1 cellular context compared by ENCODE assay signal in the genomic region with DNA sequence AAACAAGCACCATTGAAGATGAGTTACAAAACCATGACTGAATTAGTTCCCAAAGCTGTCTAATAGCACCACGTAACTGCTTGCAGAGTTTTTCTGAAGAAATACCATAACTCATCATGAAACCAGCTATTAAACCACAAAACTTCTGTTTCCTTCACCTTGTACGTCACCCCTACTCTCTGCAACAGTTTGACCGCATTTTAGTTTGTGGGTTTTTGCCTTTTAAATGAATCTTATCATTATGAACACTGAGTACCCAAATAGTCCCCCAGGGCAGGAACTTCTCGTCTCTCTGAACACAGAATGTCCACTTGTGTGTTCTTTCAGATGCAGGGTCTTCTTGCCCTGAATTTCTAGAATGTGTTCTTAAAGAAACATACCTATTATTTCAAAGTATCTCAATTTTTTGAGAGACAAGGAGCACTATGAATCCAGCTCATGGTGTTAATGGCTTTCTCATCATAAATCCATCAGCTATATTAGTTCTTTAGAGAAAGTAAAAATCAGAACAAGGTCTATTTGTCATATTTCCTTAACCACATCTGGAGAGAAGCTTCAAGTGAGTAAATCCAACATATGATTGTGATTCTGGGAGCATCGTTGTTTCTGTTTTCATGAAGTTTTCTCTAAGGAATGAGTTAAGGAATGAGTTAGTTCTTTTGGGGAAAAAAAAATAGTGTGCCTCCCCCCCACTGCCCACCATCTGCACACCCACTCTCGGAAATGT.
TF ChIP-seq lines count a peak whose summit lies in the region.

No MANE protein-coding gene starts in this region.

TF ChIP-seq in GM12878, 131 proteins besides CTCF, POLR2A, EP300 and RAD21 (continued from another document):
- peak; percentile 98 for TF ChIP-seq BCL11A (IDR thresholded peaks at IDR 0.05; ENCODE audit: low read depth, low read length)
- TF ChIP-seq, protein P1, sequence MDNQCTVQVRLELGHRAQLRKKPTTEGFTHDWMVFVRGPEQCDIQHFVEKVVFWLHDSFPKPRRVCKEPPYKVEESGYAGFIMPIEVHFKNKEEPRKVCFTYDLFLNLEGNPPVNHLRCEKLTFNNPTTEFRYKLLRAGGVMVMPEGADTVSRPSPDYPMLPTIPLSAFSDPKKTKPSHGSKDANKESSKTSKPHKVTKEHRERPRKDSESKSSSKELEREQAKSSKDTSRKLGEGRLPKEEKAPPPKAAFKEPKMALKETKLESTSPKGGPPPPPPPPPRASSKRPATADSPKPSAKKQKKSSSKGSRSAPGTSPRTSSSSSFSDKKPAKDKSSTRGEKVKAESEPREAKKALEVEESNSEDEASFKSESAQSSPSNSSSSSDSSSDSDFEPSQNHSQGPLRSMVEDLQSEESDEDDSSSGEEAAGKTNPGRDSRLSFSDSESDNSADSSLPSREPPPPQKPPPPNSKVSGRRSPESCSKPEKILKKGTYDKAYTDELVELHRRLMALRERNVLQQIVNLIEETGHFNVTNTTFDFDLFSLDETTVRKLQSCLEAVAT (IDR thresholded peaks at IDR 0.05) = peak; percentile 90
- TF ChIP-seq, protein P2, sequence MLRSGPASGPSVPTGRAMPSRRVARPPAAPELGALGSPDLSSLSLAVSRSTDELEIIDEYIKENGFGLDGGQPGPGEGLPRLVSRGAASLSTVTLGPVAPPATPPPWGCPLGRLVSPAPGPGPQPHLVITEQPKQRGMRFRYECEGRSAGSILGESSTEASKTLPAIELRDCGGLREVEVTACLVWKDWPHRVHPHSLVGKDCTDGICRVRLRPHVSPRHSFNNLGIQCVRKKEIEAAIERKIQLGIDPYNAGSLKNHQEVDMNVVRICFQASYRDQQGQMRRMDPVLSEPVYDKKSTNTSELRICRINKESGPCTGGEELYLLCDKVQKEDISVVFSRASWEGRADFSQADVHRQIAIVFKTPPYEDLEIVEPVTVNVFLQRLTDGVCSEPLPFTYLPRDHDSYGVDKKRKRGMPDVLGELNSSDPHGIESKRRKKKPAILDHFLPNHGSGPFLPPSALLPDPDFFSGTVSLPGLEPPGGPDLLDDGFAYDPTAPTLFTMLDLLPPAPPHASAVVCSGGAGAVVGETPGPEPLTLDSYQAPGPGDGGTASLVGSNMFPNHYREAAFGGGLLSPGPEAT (IDR thresholded peaks at IDR 0.05; ENCODE audit: low read depth) = peak; percentile 29; the same call in 1 of the 2 replicates
- TF ChIP-seq IKZF1 (conservative IDR thresholded peaks at IDR 0.05) = peak; percentile 70
- no peak for TF ChIP-seq WRNIP1 (IDR thresholded peaks at IDR 0.05; ENCODE audit: borderline replicate concordance, low read depth, low read length)
- TF ChIP-seq RBBP5 (conservative IDR thresholded peaks at IDR 0.05) = no peak
- peak; percentile 34; the same call in 1 of the 2 replicates for TF ChIP-seq ZNF384 (IDR thresholded peaks at IDR 0.05; ENCODE audit: borderline replicate concordance, low read depth, low read length)
- peak; percentile 75; the same call in 1 of the 2 replicates for TF ChIP-seq STAT3 (IDR thresholded peaks at IDR 0.05; ENCODE audit: low read depth, low read length)
- TF ChIP-seq EED (IDR thresholded peaks at IDR 0.05; ENCODE audit: low read depth) = peak; percentile 80
- TF ChIP-seq POU2F2 (IDR thresholded peaks at IDR 0.05; ENCODE audit: borderline replicate concordance, low read depth, low read length) = peak; percentile 85
- 0 out of 2 replicates have a peak, but pooled peaks have one; percentile 61 for TF ChIP-seq CBX5 (IDR thresholded peaks at IDR 0.05; ENCODE audit: low read depth)
- TF ChIP-seq, protein P3, sequence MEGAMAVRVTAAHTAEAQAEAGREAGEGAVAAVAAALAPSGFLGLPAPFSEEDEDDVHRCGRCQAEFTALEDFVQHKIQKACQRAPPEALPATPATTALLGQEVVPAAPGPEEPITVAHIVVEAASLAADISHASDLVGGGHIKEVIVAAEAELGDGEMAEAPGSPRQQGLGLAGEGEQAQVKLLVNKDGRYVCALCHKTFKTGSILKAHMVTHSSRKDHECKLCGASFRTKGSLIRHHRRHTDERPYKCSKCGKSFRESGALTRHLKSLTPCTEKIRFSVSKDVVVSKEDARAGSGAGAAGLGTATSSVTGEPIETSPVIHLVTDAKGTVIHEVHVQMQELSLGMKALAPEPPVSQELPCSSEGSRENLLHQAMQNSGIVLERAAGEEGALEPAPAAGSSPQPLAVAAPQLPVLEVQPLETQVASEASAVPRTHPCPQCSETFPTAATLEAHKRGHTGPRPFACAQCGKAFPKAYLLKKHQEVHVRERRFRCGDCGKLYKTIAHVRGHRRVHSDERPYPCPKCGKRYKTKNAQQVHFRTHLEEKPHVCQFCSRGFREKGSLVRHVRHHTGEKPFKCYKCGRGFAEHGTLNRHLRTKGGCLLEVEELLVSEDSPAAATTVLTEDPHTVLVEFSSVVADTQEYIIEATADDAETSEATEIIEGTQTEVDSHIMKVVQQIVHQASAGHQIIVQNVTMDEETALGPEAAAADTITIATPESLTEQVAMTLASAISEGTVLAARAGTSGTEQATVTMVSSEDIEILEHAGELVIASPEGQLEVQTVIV (IDR thresholded peaks at IDR 0.05; ENCODE audit: borderline replicate concordance, partially characterized antibody) = no peak
- TF ChIP-seq RCOR1 (conservative IDR thresholded peaks at IDR 0.05; ENCODE audit: low read depth, low read length) = 0 out of 2 replicates have a peak, but pooled peaks have one; percentile 56
- peak; percentile 73; the same call in 1 of the 2 replicates for TF ChIP-seq TBL1XR1 (IDR thresholded peaks at IDR 0.05; ENCODE audit: low read depth, low read length)
- TF ChIP-seq MXI1 (IDR thresholded peaks at IDR 0.05; ENCODE audit: low read depth, low read length) = 0 out of 2 replicates have a peak, but pooled peaks have one; percentile 33
- no peak for TF ChIP-seq RB1 (IDR thresholded peaks at IDR 0.05; ENCODE audit: borderline replicate concordance)
- TF ChIP-seq SREBF1 (IDR thresholded peaks at IDR 0.05; ENCODE audit: low read length) = peak; percentile 21; the same call in 1 of the 2 replicates
- TF ChIP-seq FOXK2 (IDR thresholded peaks at IDR 0.05) = no peak
- peak; percentile 63; the same call in 1 of the 2 replicates for TF ChIP-seq GABPA (IDR thresholded peaks at IDR 0.05; ENCODE audit: low read depth)
- TF ChIP-seq, protein P4, sequence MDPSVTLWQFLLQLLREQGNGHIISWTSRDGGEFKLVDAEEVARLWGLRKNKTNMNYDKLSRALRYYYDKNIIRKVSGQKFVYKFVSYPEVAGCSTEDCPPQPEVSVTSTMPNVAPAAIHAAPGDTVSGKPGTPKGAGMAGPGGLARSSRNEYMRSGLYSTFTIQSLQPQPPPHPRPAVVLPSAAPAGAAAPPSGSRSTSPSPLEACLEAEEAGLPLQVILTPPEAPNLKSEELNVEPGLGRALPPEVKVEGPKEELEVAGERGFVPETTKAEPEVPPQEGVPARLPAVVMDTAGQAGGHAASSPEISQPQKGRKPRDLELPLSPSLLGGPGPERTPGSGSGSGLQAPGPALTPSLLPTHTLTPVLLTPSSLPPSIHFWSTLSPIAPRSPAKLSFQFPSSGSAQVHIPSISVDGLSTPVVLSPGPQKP (IDR thresholded peaks at IDR 0.05; ENCODE audit: low read depth, low read length) = no peak
- TF ChIP-seq CREM (IDR thresholded peaks at IDR 0.05; ENCODE audit: low read depth) = peak; percentile 96
- TF ChIP-seq IRF4 (IDR thresholded peaks at IDR 0.05; ENCODE audit: low read depth, low read length) = peak; percentile 89; the same call in 1 of the 2 replicates
- TF ChIP-seq BHLHE40 (IDR thresholded peaks at IDR 0.05; ENCODE audit: borderline replicate concordance in 1 of 2, low read depth in 2 of 2, low read length in 1 of 2) = peak; percentile 36 to 39; a peak in 3 of 4 replicates
- TF ChIP-seq PAX5 (IDR thresholded peaks at IDR 0.05; ENCODE audit: borderline replicate concordance, low read depth, low read length) = peak; percentile 93
- peak; percentile 90 for TF ChIP-seq MTA2 (IDR thresholded peaks at IDR 0.05; ENCODE audit: low read depth)
- peak; percentile 87 for TF ChIP-seq ZNF217 (IDR thresholded peaks at IDR 0.05)
- no peak for TF ChIP-seq PAX8 (IDR thresholded peaks at IDR 0.05)
- TF ChIP-seq SIX5 (IDR thresholded peaks at IDR 0.05; ENCODE audit: low read depth, low read length, severe bottlenecking) = no peak
- peak; percentile 92 for TF ChIP-seq JUNB (IDR thresholded peaks at IDR 0.05)
- TF ChIP-seq, protein P5, sequence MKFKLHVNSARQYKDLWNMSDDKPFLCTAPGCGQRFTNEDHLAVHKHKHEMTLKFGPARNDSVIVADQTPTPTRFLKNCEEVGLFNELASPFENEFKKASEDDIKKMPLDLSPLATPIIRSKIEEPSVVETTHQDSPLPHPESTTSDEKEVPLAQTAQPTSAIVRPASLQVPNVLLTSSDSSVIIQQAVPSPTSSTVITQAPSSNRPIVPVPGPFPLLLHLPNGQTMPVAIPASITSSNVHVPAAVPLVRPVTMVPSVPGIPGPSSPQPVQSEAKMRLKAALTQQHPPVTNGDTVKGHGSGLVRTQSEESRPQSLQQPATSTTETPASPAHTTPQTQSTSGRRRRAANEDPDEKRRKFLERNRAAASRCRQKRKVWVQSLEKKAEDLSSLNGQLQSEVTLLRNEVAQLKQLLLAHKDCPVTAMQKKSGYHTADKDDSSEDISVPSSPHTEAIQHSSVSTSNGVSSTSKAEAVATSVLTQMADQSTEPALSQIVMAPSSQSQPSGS (IDR thresholded peaks at IDR 0.05; ENCODE audit: low read length) = peak; percentile 96
- peak; percentile 48 for TF ChIP-seq SP1 (IDR thresholded peaks at IDR 0.05; ENCODE audit: low read depth, low read length)
- peak; percentile 82 to 84 for TF ChIP-seq IKZF2 (IDR thresholded peaks at IDR 0.05)
- peak; percentile 89 for TF ChIP-seq ATF7 (IDR thresholded peaks at IDR 0.05; ENCODE audit: low read depth)
- TF ChIP-seq, protein P6, sequence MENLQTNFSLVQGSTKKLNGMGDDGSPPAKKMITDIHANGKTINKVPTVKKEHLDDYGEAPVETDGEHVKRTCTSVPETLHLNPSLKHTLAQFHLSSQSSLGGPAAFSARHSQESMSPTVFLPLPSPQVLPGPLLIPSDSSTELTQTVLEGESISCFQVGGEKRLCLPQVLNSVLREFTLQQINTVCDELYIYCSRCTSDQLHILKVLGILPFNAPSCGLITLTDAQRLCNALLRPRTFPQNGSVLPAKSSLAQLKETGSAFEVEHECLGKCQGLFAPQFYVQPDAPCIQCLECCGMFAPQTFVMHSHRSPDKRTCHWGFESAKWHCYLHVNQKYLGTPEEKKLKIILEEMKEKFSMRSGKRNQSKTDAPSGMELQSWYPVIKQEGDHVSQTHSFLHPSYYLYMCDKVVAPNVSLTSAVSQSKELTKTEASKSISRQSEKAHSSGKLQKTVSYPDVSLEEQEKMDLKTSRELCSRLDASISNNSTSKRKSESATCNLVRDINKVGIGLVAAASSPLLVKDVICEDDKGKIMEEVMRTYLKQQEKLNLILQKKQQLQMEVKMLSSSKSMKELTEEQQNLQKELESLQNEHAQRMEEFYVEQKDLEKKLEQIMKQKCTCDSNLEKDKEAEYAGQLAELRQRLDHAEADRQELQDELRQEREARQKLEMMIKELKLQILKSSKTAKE (IDR thresholded peaks at IDR 0.05; ENCODE audit: low read depth, poor library complexity, severe bottlenecking) = peak; percentile 56
- peak; percentile 98 for TF ChIP-seq NFIC (IDR thresholded peaks at IDR 0.05; ENCODE audit: low read depth, low read length)
- TF ChIP-seq NR2F1 (conservative IDR thresholded peaks at IDR 0.05) = peak; percentile 82
- TF ChIP-seq MEF2A (IDR thresholded peaks at IDR 0.05; ENCODE audit: insufficient read depth, low read depth, low read length) = peak; percentile 77
- TF ChIP-seq MYB (IDR thresholded peaks at IDR 0.05; ENCODE audit: borderline replicate concordance, low read depth, low read length) = peak; percentile 88
- peak; percentile 85 for TF ChIP-seq TCF3 (IDR thresholded peaks at IDR 0.05; ENCODE audit: borderline replicate concordance, insufficient read depth, low read depth, low read length)
- TF ChIP-seq, protein P7, sequence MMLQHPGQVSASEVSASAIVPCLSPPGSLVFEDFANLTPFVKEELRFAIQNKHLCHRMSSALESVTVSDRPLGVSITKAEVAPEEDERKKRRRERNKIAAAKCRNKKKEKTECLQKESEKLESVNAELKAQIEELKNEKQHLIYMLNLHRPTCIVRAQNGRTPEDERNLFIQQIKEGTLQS (IDR thresholded peaks at IDR 0.05; ENCODE audit: borderline replicate concordance, extremely low read depth, low read depth, low read length) = no peak
- peak; percentile 97 for TF ChIP-seq FOXM1 (IDR thresholded peaks at IDR 0.05; ENCODE audit: low read depth, low read length)
- TF ChIP-seq RUNX3 (IDR thresholded peaks at IDR 0.05; ENCODE audit: low read length) = peak; percentile 100
- peak; percentile 76 for TF ChIP-seq BMI1 (IDR thresholded peaks at IDR 0.05; ENCODE audit: borderline replicate concordance)
- peak; percentile 75 for TF ChIP-seq NBN (IDR thresholded peaks at IDR 0.05)
